In the genomic region with DNA sequence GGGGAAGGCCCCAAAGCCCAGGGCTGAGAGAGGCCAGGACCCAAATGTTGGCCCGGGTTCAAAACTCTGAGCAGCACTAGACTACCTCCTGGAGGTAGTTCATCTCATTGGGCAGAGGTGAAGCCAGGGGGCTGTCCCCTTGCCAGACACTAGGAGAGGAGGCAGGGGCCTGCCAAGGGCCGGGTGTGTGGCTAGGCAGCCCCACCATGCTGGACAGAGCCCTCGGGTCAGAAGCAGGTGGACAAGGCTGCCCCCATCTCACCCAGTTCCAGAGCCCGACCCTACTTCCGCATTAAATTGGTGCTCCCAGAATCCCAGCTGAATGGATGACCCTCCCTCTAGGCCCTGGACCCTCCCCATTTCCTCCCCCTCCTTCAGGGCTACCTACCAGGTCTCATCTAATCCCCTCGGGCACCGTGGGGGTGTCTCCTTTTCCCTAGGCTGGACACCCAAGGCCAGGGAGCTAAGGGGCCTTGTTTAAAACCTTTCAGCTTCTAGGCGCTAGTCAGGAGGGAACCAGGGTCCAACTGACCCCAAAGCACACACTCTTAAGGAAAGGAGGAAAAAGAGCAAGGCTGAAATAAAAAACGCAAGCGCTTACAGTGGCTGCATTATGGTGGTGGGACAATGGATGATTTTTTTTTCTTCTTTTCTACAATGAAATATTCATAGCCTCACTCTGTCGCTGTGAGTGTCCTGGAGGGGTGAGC, we compare ENCODE assay signal across 8 cellular contexts.
DNase-seq lines count a peak whose midpoint lies in the region; ATAC-seq and TF ChIP-seq lines count a peak whose summit lies in the region.

No MANE protein-coding gene starts in this region.

- no peaks in the 10 kb centered on the region for H3K9me3 ChIP-seq in colonic mucosa
- H3K9me3 ChIP-seq in ovary, result no peaks in the 10 kb centered on the region

- H3K9ac ChIP-seq in colonic mucosa (ENCODE audit: low read depth in 2 of 2, low read length in 2 of 2), result no peak overlapping the region

- TF ChIP-seq POLR2A in ovary (IDR thresholded peaks at IDR 0.05), result no peak

- H3K36me3 ChIP-seq in colonic mucosa (no peaks in the 10 kb centered on the region), ovary (no peaks in the 10 kb centered on the region)

- H3K27me3 ChIP-seq in colonic mucosa, result no peaks in the 10 kb centered on the region
- H3K27me3 ChIP-seq in ovary, result no peaks in the 10 kb centered on the region

- intact Hi-C loops in colonic mucosa (cut with DNase I), result no loop called here
- intact Hi-C loops in ovary (cut with DNase I), result no loop called here

- no peak for ATAC-seq in HG03354 (IDR thresholded peaks at IDR 0.05; ENCODE audit: poor library complexity, severe bottlenecking, unreplicated experiment)
- ATAC-seq in GM21526 (IDR thresholded peaks at IDR 0.05; ENCODE audit: low FRiP score, unreplicated experiment), result no peak

- WGBS in ovary, 3 donors, result 77 to 87% (median 78%) methylated on average over 11 of the region's 11 CpGs

- H3K27ac ChIP-seq in C4-2B, result peak overlapping the region; percentile 43
- H3K27ac ChIP-seq in colonic mucosa, result no peak overlapping the region
- H3K27ac ChIP-seq in ovary, result no peak overlapping the region

- DNase-seq in Jurkat, Clone E6-1 (ENCODE audit: low read depth, low spot score), result no peak
- DNase-seq in colonic mucosa (no peak), ovary (peak in 1 of 5 donors; percentile 35), NCI-H1092 treated with DMSO at 0.1 percent for 48 hours (lab: John Stamatoyannopoulos, UW) (no peak), NCI-H1694 (lab: John Stamatoyannopoulos, UW) (no peak)

- TF ChIP-seq CTCF in C4-2B (conservative IDR thresholded peaks at IDR 0.05) (no peak), colonic mucosa (IDR thresholded peaks at IDR 0.05) (no peak), ovary (IDR thresholded peaks at IDR 0.05) (no peak)

- H3K4me1 ChIP-seq in colonic mucosa (no peaks in the 10 kb centered on the region), ovary (ENCODE audit: insufficient read depth) (peaks cover 2% of the 10 kb centered on the region)

- no peak for TF ChIP-seq EP300 in ovary (IDR thresholded peaks at IDR 0.05)

- peak overlapping the region; percentile 61 for H3K4me3 ChIP-seq in Jurkat, Clone E6-1 (ENCODE audit: low read length)
- peak overlapping the region; percentile 36 for H3K4me3 ChIP-seq in colonic mucosa
- peak overlapping the region; percentile 44 for H3K4me3 ChIP-seq in ovary
